26 cellular contexts compared by ENCODE assay signal in the genomic region with DNA sequence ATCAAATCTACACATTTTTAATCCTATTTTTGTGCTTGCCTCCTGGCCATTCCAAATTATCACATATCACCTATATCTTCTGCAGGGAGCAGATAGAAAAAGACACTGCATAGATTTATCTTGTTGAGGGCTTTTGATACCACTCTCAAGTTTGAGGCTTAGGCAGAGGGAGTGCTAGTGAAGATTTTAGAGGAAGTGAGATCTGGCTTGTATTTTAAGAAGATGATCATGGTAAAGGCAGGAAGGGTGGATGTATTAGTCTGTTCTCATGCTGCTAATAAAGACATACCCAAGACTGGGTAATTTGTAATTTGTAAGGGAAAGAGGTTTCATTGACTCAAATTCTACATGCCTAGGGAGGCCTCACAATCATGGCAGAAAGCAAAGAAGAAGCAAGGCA.
DNase-seq lines count a peak whose midpoint lies in the region; ATAC-seq and TF ChIP-seq lines count a peak whose summit lies in the region.
"Had no signal": no experiment of that assay in that cellular context is flagged by ENCODE, and none has a peak within 500 bp of the region (broad histone marks: within the 10 kb centered on the region; RNA-seq: fewer than 3 reads in every experiment).

No MANE protein-coding gene starts in this region.

- H3K23ac ChIP-seq in mesenchymal stem cell (ENCODE audit: low read length in 2 of 2), result no peak overlapping the region

- peaks cover 12% of the 10 kb centered on the region for H3K36me3 Mint-ChIP-seq in brain
- H3K36me3 Mint-ChIP-seq: CD8-positive, alpha-beta T cell had no signal

- H3K18ac ChIP-seq in mesenchymal stem cell (ENCODE audit: low read depth in 1 of 2, low read length in 2 of 2), result no peak overlapping the region

- ATAC-seq in HG02885 (IDR thresholded peaks at IDR 0.05; ENCODE audit: poor library complexity, unreplicated experiment), result peak; percentile 72
- no peak for ATAC-seq in HG02938 (IDR thresholded peaks at IDR 0.05; ENCODE audit: unreplicated experiment)
- ATAC-seq in aorta (ENCODE audit: low FRiP score), result no peak
- ATAC-seq: A549; CD8-positive, alpha-beta T cell had no signal

- H3K9ac ChIP-seq in BLaER1 (peak overlapping the region; percentile 68; the same call in 1 of the 2 replicates), mesenchymal stem cell (ENCODE audit: low read length) (no peak overlapping the region)

- no peaks in the 10 kb centered on the region for H3K27me3 ChIP-seq in BLaER1
- no peaks in the 10 kb centered on the region for H3K27me3 ChIP-seq in aorta (ENCODE audit: control insufficient read depth in 1 of 2, insufficient read depth in 2 of 2, low read length in 1 of 2)
- no peaks in the 10 kb centered on the region for H3K27me3 ChIP-seq in mesenchymal stem cell (ENCODE audit: control insufficient read depth in 1 of 2, insufficient read depth in 1 of 2, low read length in 2 of 2)

- peaks cover 66% of the 10 kb centered on the region for H3K4me1 ChIP-seq in BLaER1
- no peaks in the 10 kb centered on the region for H3K4me1 ChIP-seq in aorta (ENCODE audit: control insufficient read depth in 1 of 2, insufficient read depth in 2 of 2, low read length in 2 of 2)
- no peaks in the 10 kb centered on the region for H3K4me1 ChIP-seq in mesenchymal stem cell (ENCODE audit: control insufficient read depth, insufficient read depth, low read depth, low read length)
- H3K4me1 ChIP-seq: A549, Caco-2 had no signal

- H2AFZ ChIP-seq in mesenchymal stem cell (ENCODE audit: low read depth, low read length), result no peak overlapping the region
- H2AFZ ChIP-seq: PC-9 had no signal

- no peak overlapping the region for H4K91ac ChIP-seq in mesenchymal stem cell (ENCODE audit: low read length)

- peaks cover 2% of the 10 kb centered on the region for H3K27me3 Mint-ChIP-seq in brain

- H3K4me1 Mint-ChIP-seq in brain, result peaks cover 53% of the 10 kb centered on the region

- intact Hi-C loops in aorta (cut with DNase I), result no loop called here

- H3K36me3 ChIP-seq in BLaER1 (no peaks in the 10 kb centered on the region), aorta (ENCODE audit: control insufficient read depth in 1 of 2, insufficient read depth in 2 of 2, low read length in 1 of 2) (no peaks in the 10 kb centered on the region), mesenchymal stem cell (ENCODE audit: control insufficient read depth in 1 of 2, insufficient read depth in 2 of 2, low read depth in 1 of 2, low read length in 2 of 2) (no peaks in the 10 kb centered on the region)

- H3K4me2 ChIP-seq in BLaER1 (peak overlapping the region; percentile 89), mesenchymal stem cell (ENCODE audit: low read length, poor library complexity, severe bottlenecking) (no peak overlapping the region)
- H3K4me2 ChIP-seq: A549, PC-9 had no signal

- TF ChIP-seq CTCF in GM12865 (IDR thresholded peaks at IDR 0.05; ENCODE audit: insufficient read depth, low read depth, low read length, missing control alignments) (no peak), brain (conservative IDR thresholded peaks at IDR 0.05) (no peak)

- H2BK5ac ChIP-seq in mesenchymal stem cell (ENCODE audit: low read depth, low read length, poor library complexity, severe bottlenecking), result no peak overlapping the region

- no peak overlapping the region for H3K4ac ChIP-seq in mesenchymal stem cell (ENCODE audit: low read depth in 1 of 2, low read length in 2 of 2)

- H4K8ac ChIP-seq in mesenchymal stem cell (ENCODE audit: low read length), result no peak overlapping the region

- H2BK12ac ChIP-seq in mesenchymal stem cell (ENCODE audit: low read length in 2 of 2), result no peak overlapping the region

- H3K14ac ChIP-seq in mesenchymal stem cell (ENCODE audit: low read length in 2 of 2), result no peak overlapping the region

- H3K9me3 ChIP-seq in BLaER1, result peaks cover 41% of the 10 kb centered on the region
- H3K9me3 ChIP-seq in aorta (ENCODE audit: control insufficient read depth, low read length), result peaks cover 1% of the 10 kb centered on the region
- peaks cover 3% of the 10 kb centered on the region for H3K9me3 ChIP-seq in mesenchymal stem cell (ENCODE audit: control insufficient read depth, low read length)
- H3K9me3 ChIP-seq: A549, Caco-2 had no signal

- H2BK15ac ChIP-seq in mesenchymal stem cell (ENCODE audit: low read depth, poor library complexity, severe bottlenecking), result no peak overlapping the region

- no peak overlapping the region for H2BK120ac ChIP-seq in mesenchymal stem cell (ENCODE audit: low read depth, low read length)

- H3K27ac ChIP-seq in BLaER1, result peak overlapping the region; percentile 92
- no peak overlapping the region for H3K27ac ChIP-seq in aorta (ENCODE audit: low read depth in 1 of 2, low read length in 2 of 2)
- no peak overlapping the region for H3K27ac ChIP-seq in mesenchymal stem cell (ENCODE audit: low read length, poor library complexity, severe bottlenecking)
- H3K27ac ChIP-seq: A549, C4-2B, PC-9 had no signal

- H2AK5ac ChIP-seq in mesenchymal stem cell (ENCODE audit: low read length, severe bottlenecking), result no peak overlapping the region

- peaks cover 11 to 26% (median 20%) of the 10 kb centered on the region in 5 experiments for H3K9me3 Mint-ChIP-seq in brain
- H3K9me3 Mint-ChIP-seq: CD8-positive, alpha-beta T cell had no signal

- peak overlapping the region; percentile 2 to 92 (median 90) for H3K27ac Mint-ChIP-seq in brain
- H3K27ac Mint-ChIP-seq: CD8-positive, alpha-beta T cell had no signal

- H4K20me1 ChIP-seq in BLaER1, result no peaks in the 10 kb centered on the region

- DNase-seq in GM12865 (ENCODE audit: low read depth) (peak; percentile 6), DMS 273 treated with DMSO at 0.1 percent for 48 hours (lab: John Stamatoyannopoulos, UW) (no peak), aorta (no peak), mesenchymal stem cell (no peak)
- DNase-seq: AML-193; Caco-2; CD8-positive, alpha-beta T cell; DMS79 treated with DMSO at 0.1 percent for 48 hours; GF-D8; NCI-H1048; NCI-H1417; NCI-H1694; NCI-H2029 treated with DMSO at 0.1 percent for 48 hours; NCI-H446 treated with DMSO at 0.1 percent for 48 hours; NCI-H526; NCI-H82; NK-92 treated with Interleukin-12 subunit alpha and Interleukin-12 subunit beta, amount 100 ng/mL, for 24 hours; PC-9; SHP77; T-helper 1 cell had no signal

- H3K79me1 ChIP-seq in mesenchymal stem cell (replicated peaks; ENCODE audit: low read length, poor library complexity, severe bottlenecking), result no peaks in the 10 kb centered on the region

- H3K4me3 ChIP-seq in BLaER1 (peak overlapping the region; percentile 34; the same call in 1 of the 2 replicates), GM12865 (ENCODE audit: low read depth, low read length) (no peak overlapping the region), aorta (ENCODE audit: low read length in 2 of 2) (no peak overlapping the region), mesenchymal stem cell (ENCODE audit: insufficient read depth in 1 of 2, low read depth in 1 of 2, low read length in 2 of 2) (no peak overlapping the region)
- H3K4me3 ChIP-seq: A549, PC-9 had no signal

- peak overlapping the region in 1 of 5 experiments; percentile 31 for H3K4me3 Mint-ChIP-seq in brain
- H3K4me3 Mint-ChIP-seq: CD8-positive, alpha-beta T cell had no signal
